17 cellular contexts compared by ENCODE assay signal in the genomic region with DNA sequence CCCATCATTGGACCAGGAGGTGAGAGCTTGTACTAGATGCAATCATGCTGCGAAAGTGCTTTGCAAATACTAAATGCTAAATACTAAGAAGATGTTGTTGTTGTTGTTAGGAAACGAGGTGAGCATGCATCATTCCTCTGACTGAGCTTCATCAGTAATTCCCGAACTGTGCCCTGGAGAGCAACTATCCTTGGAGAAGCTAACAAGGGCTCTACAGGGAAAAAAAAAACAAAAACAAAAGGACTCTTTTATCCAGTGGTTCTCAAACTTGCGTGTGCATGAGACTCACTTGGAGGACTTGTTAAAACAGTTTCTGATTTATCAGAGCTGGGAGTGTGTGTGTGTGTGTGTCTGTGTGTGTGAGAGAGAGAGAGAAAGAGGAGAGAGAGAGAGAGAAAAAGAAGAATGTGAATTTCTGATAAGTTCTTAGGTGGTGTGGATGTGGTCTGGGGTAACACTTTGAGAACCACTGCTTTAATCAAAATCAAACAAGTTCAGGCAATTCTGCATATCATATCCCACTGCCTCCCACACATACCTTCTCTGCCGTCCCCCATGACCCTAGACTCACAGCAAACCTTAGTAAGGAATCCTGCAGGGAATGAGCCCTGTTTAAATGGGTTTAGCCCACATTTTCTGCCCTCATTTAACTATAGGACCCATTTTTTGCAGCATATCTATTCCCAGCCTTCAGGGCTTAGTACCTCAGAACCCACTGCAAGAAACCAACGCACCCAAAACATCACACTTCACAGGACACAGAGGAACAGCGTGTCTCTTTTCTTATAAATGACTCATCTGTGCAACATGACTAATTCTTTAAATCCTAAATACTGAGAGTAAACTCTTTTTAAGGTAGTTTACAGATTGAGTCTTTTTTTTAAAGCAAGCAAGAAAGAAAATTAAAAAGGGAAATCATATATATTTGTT. TPM values are rescaled to one million over a fixed set of nuclear protein-coding genes. Genes with fewer than 3 reads are reported as not detected.
DNase-seq lines count a peak whose midpoint lies in the region; ATAC-seq, FAIRE-seq and TF ChIP-seq lines count a peak whose summit lies in the region.
"Had no signal": no experiment of that assay in that cellular context is flagged by ENCODE, and none has a peak within 500 bp of the region (broad histone marks: within the 10 kb centered on the region; RNA-seq: fewer than 3 reads in every experiment).

No MANE protein-coding gene starts in this region.

- H3K36me3 ChIP-seq in astrocyte (ENCODE audit: insufficient read depth, low read length) (no peaks in the 10 kb centered on the region), hepatocyte (replicated peaks; ENCODE audit: insufficient read depth, low read depth) (no peaks in the 10 kb centered on the region)
- H3K36me3 ChIP-seq: right atrium auricular region, tibial nerve had no signal

- H3K4me3 Mint-ChIP-seq in activated T-cell treated with anti-CD3 and anti-CD28 coated beads, Interleukin-2, amount 50 U/mL, for 4 hours = no peak overlapping the region
- H3K4me3 Mint-ChIP-seq in activated T-cell treated with anti-CD3 and anti-CD28 coated beads, Interleukin-2, amount 50 U/mL, for 24 hours = no peak overlapping the region
- peak overlapping the region; percentile 50 for H3K4me3 Mint-ChIP-seq in astrocyte (ENCODE audit: unreplicated experiment)
- H3K4me3 Mint-ChIP-seq: endodermal cell had no signal

- no peak for DNase-seq in activated T-cell treated with anti-CD3 and anti-CD28 coated beads, Interleukin-2, amount 50 U/mL, for 4 hours
- DNase-seq in activated T-cell treated with anti-CD3 and anti-CD28 coated beads, Interleukin-2, amount 50 U/mL, for 24 hours = no peak
- peak; percentile 37 for DNase-seq in astrocyte (ENCODE audit: low read depth)
- DNase-seq in hepatocyte (ENCODE audit: low spot score) = no peak
- peak; percentile 62 for DNase-seq in superior temporal gyrus (ENCODE audit: extremely low spot score)
- no peak for DNase-seq in ecto neural progenitor cell (ENCODE audit: low spot score)
- DNase-seq: activated CD8-positive, alpha-beta memory T cell treated with anti-CD3 and anti-CD28 coated beads for 24 hours; endodermal cell; NCI-H187 treated with DMSO at 0.1 percent for 48 hours had no signal

- 71% methylated on average over 7 of the region's 7 CpGs for WGBS in hepatocyte (ENCODE audit: low lambda C conversion rate, missing lambda C conversion rate)

- no peak for TF ChIP-seq CTCF in astrocyte (IDR thresholded peaks at IDR 0.05; ENCODE audit: insufficient read depth, low read depth, low read length)
- TF ChIP-seq CTCF in hepatocyte (IDR thresholded peaks at IDR 0.05; ENCODE audit: poor library complexity) = no peak

- FAIRE-seq in astrocyte (lab: Jason Lieb, UNC) = no peak
- FAIRE-seq: GM12892, GM19239 had no signal

- H3K27ac Mint-ChIP-seq in activated T-cell treated with anti-CD3 and anti-CD28 coated beads, Interleukin-2, amount 50 U/mL, for 24 hours = no peak overlapping the region
- no peak overlapping the region for H3K27ac Mint-ChIP-seq in astrocyte (ENCODE audit: unreplicated experiment)
- H3K27ac Mint-ChIP-seq: endodermal cell had no signal

- ATAC-seq in activated T-cell treated with anti-CD3 and anti-CD28 coated beads, Interleukin-2, amount 50 U/mL, for 4 hours = peak; percentile 30 to 54
- ATAC-seq in GM21381 (IDR thresholded peaks at IDR 0.05; ENCODE audit: unreplicated experiment) (no peak), HG02798 (IDR thresholded peaks at IDR 0.05; ENCODE audit: poor library complexity, unreplicated experiment) (no peak)
- ATAC-seq: HCT116 had no signal

- no peaks in the 10 kb centered on the region for H3K9me3 Mint-ChIP-seq in activated T-cell treated with anti-CD3 and anti-CD28 coated beads, Interleukin-2, amount 50 U/mL, for 4 hours
- no peaks in the 10 kb centered on the region for H3K9me3 Mint-ChIP-seq in activated T-cell treated with anti-CD3 and anti-CD28 coated beads, Interleukin-2, amount 50 U/mL, for 24 hours
- no peaks in the 10 kb centered on the region for H3K9me3 Mint-ChIP-seq in astrocyte (ENCODE audit: unreplicated experiment)
- H3K9me3 Mint-ChIP-seq: endodermal cell had no signal

- H3K79me2 ChIP-seq in astrocyte (ENCODE audit: insufficient read depth, low read length) (no peaks in the 10 kb centered on the region), hepatocyte (no peaks in the 10 kb centered on the region)

- no peaks in the 10 kb centered on the region for H3K36me3 Mint-ChIP-seq in activated T-cell treated with anti-CD3 and anti-CD28 coated beads, Interleukin-2, amount 50 U/mL, for 4 hours (ENCODE audit: insufficient read depth)
- no peaks in the 10 kb centered on the region for H3K36me3 Mint-ChIP-seq in activated T-cell treated with anti-CD3 and anti-CD28 coated beads, Interleukin-2, amount 50 U/mL, for 24 hours (ENCODE audit: low read depth)
- no peaks in the 10 kb centered on the region for H3K36me3 Mint-ChIP-seq in astrocyte (ENCODE audit: low read depth, unreplicated experiment)

- no peaks in the 10 kb centered on the region for H4K20me1 ChIP-seq in astrocyte (ENCODE audit: insufficient read depth, low read length)
- H4K20me1 ChIP-seq in hepatocyte (ENCODE audit: insufficient read depth, poor library complexity, severe bottlenecking) = no peaks in the 10 kb centered on the region

- H3K27ac ChIP-seq in astrocyte (ENCODE audit: low read depth, low read length) (no peak overlapping the region), hepatocyte (peak overlapping the region; percentile 42)
- H3K27ac ChIP-seq: right atrium auricular region, tibial nerve had no signal

- H3K27me3 Mint-ChIP-seq in activated T-cell treated with anti-CD3 and anti-CD28 coated beads, Interleukin-2, amount 50 U/mL, for 4 hours (ENCODE audit: low read depth) = peaks cover 6% of the 10 kb centered on the region
- peaks cover 3% of the 10 kb centered on the region for H3K27me3 Mint-ChIP-seq in activated T-cell treated with anti-CD3 and anti-CD28 coated beads, Interleukin-2, amount 50 U/mL, for 24 hours
- peaks cover 9% of the 10 kb centered on the region for H3K27me3 Mint-ChIP-seq in astrocyte (ENCODE audit: low read depth, unreplicated experiment)

- H2AFZ ChIP-seq in astrocyte (ENCODE audit: low read depth, low read length) (no peak overlapping the region), hepatocyte (no peak overlapping the region)

- H3K9ac ChIP-seq in astrocyte (ENCODE audit: low read length) = no peak overlapping the region

- H3K4me1 ChIP-seq in astrocyte (ENCODE audit: insufficient read depth, low read length) (peaks cover 8% of the 10 kb centered on the region), hepatocyte (ENCODE audit: insufficient read depth) (peaks cover 5% of the 10 kb centered on the region)
- H3K4me1 ChIP-seq: right atrium auricular region, tibial nerve had no signal

- H3K9me3 ChIP-seq in astrocyte (ENCODE audit: insufficient read depth, low read depth, low read length) (no peaks in the 10 kb centered on the region), hepatocyte (ENCODE audit: low read depth) (no peaks in the 10 kb centered on the region)
- H3K9me3 ChIP-seq: right atrium auricular region, tibial nerve had no signal

- no peaks in the 10 kb centered on the region for H3K27me3 ChIP-seq in astrocyte (ENCODE audit: insufficient read depth, low read length)
- no peaks in the 10 kb centered on the region for H3K27me3 ChIP-seq in hepatocyte
- H3K27me3 ChIP-seq: right atrium auricular region, tibial nerve had no signal

- H3K9me2 ChIP-seq in hepatocyte (replicated peaks; ENCODE audit: insufficient read depth) = no peaks in the 10 kb centered on the region

- H3K4me3 ChIP-seq in astrocyte (ENCODE audit: insufficient read depth, low read depth, low read length) = no peak overlapping the region
- no peak overlapping the region for H3K4me3 ChIP-seq in hepatocyte
- H3K4me3 ChIP-seq: right atrium auricular region, tibial nerve had no signal

- H3K4me2 ChIP-seq in astrocyte (ENCODE audit: low read length) (peak overlapping the region; percentile 42), hepatocyte (no peak overlapping the region)

- H3K4me1 Mint-ChIP-seq in activated T-cell treated with anti-CD3 and anti-CD28 coated beads, Interleukin-2, amount 50 U/mL, for 4 hours (ENCODE audit: low read depth) = no peaks in the 10 kb centered on the region
- H3K4me1 Mint-ChIP-seq in activated T-cell treated with anti-CD3 and anti-CD28 coated beads, Interleukin-2, amount 50 U/mL, for 24 hours (ENCODE audit: low read depth) = peaks cover 11% of the 10 kb centered on the region
- H3K4me1 Mint-ChIP-seq in astrocyte (ENCODE audit: low read depth, unreplicated experiment) = peaks cover 14% of the 10 kb centered on the region

RNA-seq across cellular contexts. Expression of a gene that starts 48.9 kb away (rescaled TPM):
- total RNA-seq in activated T-cell treated with anti-CD3 and anti-CD28 coated beads, Interleukin-2, amount 50 U/mL, for 4 hours = not detected
- total RNA-seq in astrocyte (0.14 and 0.17 TPM in 2 replicates), hepatocyte (3.6 and 4.6 TPM in 2 replicates)
- polyA plus RNA-seq in hepatocyte = 3.7 and 3.9 TPM in 2 replicates
- total RNA-seq: T-helper 2 cell treated with Interferon-gamma antibody and Interleukin-4, amounts not matched to agents 100 ng/mL and 5 ng/mL, for 36 hours had no signal

Comparison
In these comparisons a context has a peak if more than half of its experiments do, and no peak if none do; other contexts are left out.
1. ATAC-seq: peak in activated T-cell treated with anti-CD3 and anti-CD28 coated beads, Interleukin-2, amount 50 U/mL, for 4 hours (2 of 2); none in GM21381 (single experiment) and HG02798 (single experiment).
2. DNase-seq: peak in astrocyte (single experiment) and superior temporal gyrus (single experiment); none in activated T-cell treated with anti-CD3 and anti-CD28 coated beads, Interleukin-2, amount 50 U/mL, for 4 hours (single experiment), activated T-cell treated with anti-CD3 and anti-CD28 coated beads, Interleukin-2, amount 50 U/mL, for 24 hours (single experiment), hepatocyte (single experiment) and ecto neural progenitor cell (single experiment).